17 cellular contexts compared by ENCODE assay signal in the genomic region with DNA sequence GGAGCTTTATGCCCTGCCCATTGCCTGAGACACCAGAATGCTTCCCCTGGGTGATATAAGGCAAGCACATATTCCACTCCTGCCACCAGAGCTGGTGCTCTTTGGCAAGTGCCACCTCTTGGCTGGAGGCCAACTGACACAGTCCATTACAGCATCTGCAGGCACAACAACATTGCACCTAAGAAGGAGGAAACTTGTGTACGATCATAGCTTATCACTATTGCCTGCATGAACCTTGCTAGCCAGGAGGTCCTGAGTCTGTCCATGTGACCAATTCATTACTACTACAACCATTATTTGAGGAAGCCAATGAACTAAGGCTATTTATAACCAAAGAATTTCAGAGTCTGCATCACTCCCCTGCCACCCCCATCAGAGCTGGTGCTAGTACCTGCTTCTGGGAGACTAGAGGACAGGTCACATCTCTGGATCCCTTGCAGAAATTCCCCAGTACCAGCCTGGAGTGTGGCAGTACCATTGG.
A peak's percentile ranks its signal among the peaks of the same experiment; 100 is the strongest.
DNase-seq lines count a peak whose midpoint lies in the region; ATAC-seq and TF ChIP-seq lines count a peak whose summit lies in the region.
"Had no signal": no experiment of that assay in that cellular context is flagged by ENCODE, and none has a peak within 500 bp of the region (broad histone marks: within the 10 kb centered on the region; RNA-seq: fewer than 3 reads in every experiment).

No MANE protein-coding gene starts in this region.

- intact Hi-C loops in left ventricle myocardium superior (cut with micrococcal nuclease): no loop called here
- intact Hi-C loops in transverse colon (cut with DNase I; ENCODE audit: low total_unique reads): no loop called here

- no peaks in the 10 kb centered on the region for H3K9me2 ChIP-seq in hepatocyte (replicated peaks; ENCODE audit: insufficient read depth)

- TF ChIP-seq POLR2A in transverse colon (IDR thresholded peaks at IDR 0.05): no peak

- H3K9me3 ChIP-seq in OCI-LY3 (ENCODE audit: insufficient read depth, low read length): peaks cover 13% of the 10 kb centered on the region; the same call in 1 of the 2 replicates
- peaks cover 0 to 9% of the 10 kb centered on the region in 2 donors for H3K9me3 ChIP-seq in transverse colon
- no peaks in the 10 kb centered on the region for H3K9me3 ChIP-seq in hepatocyte (ENCODE audit: low read depth)
- H3K9me3 ChIP-seq: suprapubic skin had no signal

- H4K20me1 ChIP-seq in OCI-LY3 (ENCODE audit: insufficient read depth, low read length) (no peaks in the 10 kb centered on the region), hepatocyte (ENCODE audit: insufficient read depth, poor library complexity, severe bottlenecking) (no peaks in the 10 kb centered on the region)

- ATAC-seq in left ventricle myocardium superior (peak; percentile 82), HG03135 (IDR thresholded peaks at IDR 0.05; ENCODE audit: unreplicated experiment) (no peak)
- ATAC-seq: activated CD8-positive, alpha-beta T cell treated with anti-CD3 and anti-CD28 coated beads, Interleukin-2, amount 10 ng/mL, durations not matched to agents 7 days and 5 days; left lung; naive thymus-derived CD8-positive, alpha-beta T cell; psoas muscle had no signal

- H3K9ac ChIP-seq in OCI-LY3 (ENCODE audit: low read length): peak overlapping the region; percentile 63

- no peak for TF ChIP-seq EP300 in transverse colon (IDR thresholded peaks at IDR 0.05; ENCODE audit: low read depth)

- H3K36me3 ChIP-seq in OCI-LY3 (replicated peaks; ENCODE audit: low read depth, low read length) (peaks cover 17% of the 10 kb centered on the region), transverse colon (no peaks in the 10 kb centered on the region), hepatocyte (replicated peaks; ENCODE audit: insufficient read depth, low read depth) (no peaks in the 10 kb centered on the region)
- H3K36me3 ChIP-seq: left lung, suprapubic skin had no signal

- in situ Hi-C loops in transverse colon (cut with MboI; ENCODE audit: low pct_ligation_motif_present in 1 of 4, low pct_unique_long_range_greater_than_20kb in 1 of 4, low sequenced_read_pairs in 3 of 4): loop anchor here in 1 of 4 donors (25.0 kb wide), 1 partner anchor 552 kb away; no protein-coding TSS in a partner anchor

- peaks cover 49% of the 10 kb centered on the region for H3K4me1 ChIP-seq in OCI-LY3 (ENCODE audit: low read length)
- no peaks in the 10 kb centered on the region for H3K4me1 ChIP-seq in transverse colon
- peaks cover 8% of the 10 kb centered on the region for H3K4me1 ChIP-seq in hepatocyte (ENCODE audit: insufficient read depth)
- H3K4me1 ChIP-seq: left lung, psoas muscle had no signal

- H3K27ac ChIP-seq in OCI-LY3 (ENCODE audit: low read length) (peak overlapping the region; percentile 97), transverse colon (no peak overlapping the region), hepatocyte (no peak overlapping the region)
- H3K27ac ChIP-seq: left lung, psoas muscle had no signal

- no peak for TF ChIP-seq CTCF in OCI-LY3 (IDR thresholded peaks at IDR 0.05; ENCODE audit: low read depth, low read length)
- no peak for TF ChIP-seq CTCF in transverse colon (IDR thresholded peaks at IDR 0.05)
- TF ChIP-seq CTCF in hepatocyte (IDR thresholded peaks at IDR 0.05; ENCODE audit: poor library complexity): no peak

- DNase-seq in NCI-H345 (lab: John Stamatoyannopoulos, UW) (peak; percentile 16), NCI-H345 treated with DMSO at 0.1 percent for 48 hours (lab: John Stamatoyannopoulos, UW; ENCODE audit: unreplicated experiment) (no peak), left ventricle myocardium superior (peak; percentile 61), transverse colon (peak; percentile 54), hepatocyte (ENCODE audit: low spot score) (no peak)
- DNase-seq in activated naive CD4-positive, alpha-beta T cell treated with anti-CD3 and anti-CD28 coated beads, Interleukin-2, amount 50 U/mL, for 16 hours: no peak
- DNase-seq: activated CD8-positive, alpha-beta T cell treated with anti-CD3 and anti-CD28 coated beads, Interleukin-2, amount 10 ng/mL, durations not matched to agents 7 days and 5 days; aorta; cortex of kidney; hippocampal formation; left lung; naive thymus-derived CD8-positive, alpha-beta T cell; NCI-H2171 treated with DMSO at 0.1 percent for 48 hours had no signal

- H3K27me3 ChIP-seq in OCI-LY3 (ENCODE audit: low read depth, low read length) (no peaks in the 10 kb centered on the region), transverse colon (no peaks in the 10 kb centered on the region), hepatocyte (no peaks in the 10 kb centered on the region)
- H3K27me3 ChIP-seq: left lung, suprapubic skin had no signal

- H2AFZ ChIP-seq in OCI-LY3 (ENCODE audit: low read depth, low read length) (peak overlapping the region; percentile 27), hepatocyte (no peak overlapping the region)

- H3K79me2 ChIP-seq in OCI-LY3 (ENCODE audit: low read length) (no peaks in the 10 kb centered on the region), hepatocyte (no peaks in the 10 kb centered on the region)

- 38 to 64% methylated on average over 1 of the region's 1 CpG for WGBS in transverse colon (ENCODE audit: low coverage in 1 of 2), 2 donors
- WGBS in hepatocyte (ENCODE audit: low lambda C conversion rate, missing lambda C conversion rate): 57% methylated on average over 1 of the region's 1 CpG

- H3K4me3 ChIP-seq in OCI-LY3 (ENCODE audit: low read length) (0 out of 2 replicates have a peak overlapping the region, but pooled peaks have one; percentile 5), transverse colon (no peak overlapping the region), hepatocyte (no peak overlapping the region)
- H3K4me3 ChIP-seq: left lung, psoas muscle, suprapubic skin had no signal

- H3K4me2 ChIP-seq in OCI-LY3 (ENCODE audit: low read length): peak overlapping the region; percentile 72
- H3K4me2 ChIP-seq in hepatocyte: no peak overlapping the region

Comparison
In these comparisons a context has a peak if more than half of its experiments do, and no peak if none do; other contexts are left out.
1. DNase-seq: peak in NCI-H345 (single experiment), left ventricle myocardium superior (single experiment) and transverse colon (single experiment); none in NCI-H345 treated with DMSO at 0.1 percent for 48 hours (single experiment), hepatocyte (single experiment) and activated naive CD4-positive, alpha-beta T cell treated with anti-CD3 and anti-CD28 coated beads, Interleukin-2, amount 50 U/mL, for 16 hours (single experiment).